In genomic region chr3:184145120-184145524, GRCh38 we compare ENCODE assay signal across 9 cellular contexts. TPM values are rescaled to one million over a fixed set of nuclear protein-coding genes. Genes with fewer than 3 reads are reported as not detected.
DNase-seq lines count a peak whose midpoint lies in the region; ATAC-seq, FAIRE-seq and TF ChIP-seq lines count a peak whose summit lies in the region.
"Had no signal": no experiment of that assay in that cellular context is flagged by ENCODE, and none has a peak within 500 bp of the region (broad histone marks: within the 10 kb centered on the region; RNA-seq: fewer than 3 reads in every experiment).

No MANE protein-coding gene starts in this region.

- 39% methylated on average over 4 of the region's 4 CpGs for WGBS in right lobe of liver (ENCODE audit: insufficient coverage, low coverage, low lambda C conversion rate, missing lambda C conversion rate)

- TF ChIP-seq POLR2A in right lobe of liver (IDR thresholded peaks at IDR 0.05): no peak

- intact Hi-C loops in right lobe of liver (cut with DNase I): loop anchor here (10.0 kb wide), 1 partner anchor 100 kb away; the partner anchor contains the start of genes ALG3 (in 2 of the 2) and EEF1AKMT4 (in 2 of the 2)

- H3K9me3 ChIP-seq in RWPE2 (ENCODE audit: severe bottlenecking): no peaks in the 10 kb centered on the region
- no peaks in the 10 kb centered on the region for H3K9me3 ChIP-seq in right lobe of liver
- H3K9me3 ChIP-seq: neutrophil had no signal

- peak; percentile 83 for DNase-seq in D341Med (ENCODE audit: low spot score)
- DNase-seq in HuH-7 (ENCODE audit: low spot score): peak; percentile 49
- no peak for DNase-seq in RWPE2 (ENCODE audit: low spot score)
- DNase-seq in bronchial epithelial cell (ENCODE audit: low read depth): peak; percentile 80
- no peak for DNase-seq in right lobe of liver
- no peak for DNase-seq in ureter (ENCODE audit: low spot score)

- H3K27me3 ChIP-seq in RWPE2 (ENCODE audit: insufficient read depth, poor library complexity, severe bottlenecking): no peaks in the 10 kb centered on the region
- H3K27me3 ChIP-seq in bronchial epithelial cell (ENCODE audit: control insufficient read depth, insufficient read depth, low read length): no peaks in the 10 kb centered on the region
- no peaks in the 10 kb centered on the region for H3K27me3 ChIP-seq in right lobe of liver
- H3K27me3 ChIP-seq: neutrophil had no signal

- H3K27ac ChIP-seq in RWPE2 (ENCODE audit: poor library complexity, severe bottlenecking) (no peak overlapping the region), right lobe of liver (no peak overlapping the region)
- H3K27ac ChIP-seq: neutrophil had no signal

- TF ChIP-seq CTCF in RWPE2 (IDR thresholded peaks at IDR 0.05; ENCODE audit: poor library complexity, severe bottlenecking): peak; percentile 71
- peak; percentile 78 for TF ChIP-seq CTCF in bronchial epithelial cell (IDR thresholded peaks at IDR 0.05; ENCODE audit: insufficient read depth, low read length, severe bottlenecking)
- peak; percentile 36 to 50 (median 48) for TF ChIP-seq CTCF in right lobe of liver (IDR thresholded peaks at IDR 0.05)

- peaks cover 52% of the 10 kb centered on the region for H3K36me3 ChIP-seq in RWPE2 (ENCODE audit: low read depth)
- peaks cover 30% of the 10 kb centered on the region for H3K36me3 ChIP-seq in bronchial epithelial cell (ENCODE audit: control insufficient read depth, insufficient read depth, low read length)
- peaks cover 8 to 59% (median 25%) of the 10 kb centered on the region in 4 donors for H3K36me3 ChIP-seq in right lobe of liver

- no peak for FAIRE-seq in bronchial epithelial cell (lab: Jason Lieb, UNC)

- ATAC-seq in RWPE2 (ENCODE audit: low read depth): peak; percentile 92
- peak; percentile 73 to 87 (median 80) for ATAC-seq in right lobe of liver
- no peak for ATAC-seq in GM21367 (IDR thresholded peaks at IDR 0.05; ENCODE audit: unreplicated experiment)
- no peak for ATAC-seq in HG03175 (IDR thresholded peaks at IDR 0.05; ENCODE audit: unreplicated experiment)

- H3K4me1 ChIP-seq in RWPE2 (ENCODE audit: insufficient read depth, poor library complexity, severe bottlenecking) (no peaks in the 10 kb centered on the region), right lobe of liver (peaks cover 0 to 12% (median 0%) of the 10 kb centered on the region in 4 donors)

- H3K4me3 ChIP-seq in RWPE2 (ENCODE audit: severe bottlenecking): no peak overlapping the region
- no peak overlapping the region for H3K4me3 ChIP-seq in bronchial epithelial cell (ENCODE audit: low read depth, low read length)
- no peak overlapping the region for H3K4me3 ChIP-seq in right lobe of liver

RNA-seq across cellular contexts. Expression of gene EIF2B5, which starts 10.0 kb away (rescaled TPM):
- total RNA-seq in bronchial epithelial cell: 42.1 and 46.1 TPM in 2 replicates
- total RNA-seq in right lobe of liver: 10 to 100 TPM; 16.7 to 25.6 (median 20.5) TPM
- total RNA-seq in ureter: 48.6 TPM

RNA-seq across cellular contexts. Expression of gene DVL3, which starts 10.1 kb away (rescaled TPM):
- total RNA-seq in bronchial epithelial cell (22.6 and 30.2 TPM in 2 replicates), right lobe of liver (10 to 100 TPM; 18.9 to 28.1 (median 21.8) TPM), ureter (61.1 TPM)

RNA-seq across cellular contexts. Expression of gene AP2M1, which starts 29.5 kb away (rescaled TPM):
- total RNA-seq in bronchial epithelial cell (262 and 275 TPM in 2 replicates), right lobe of liver (100 to 1,000 TPM in 4 of 6 experiments, 10 to 100 TPM in 2; 87.4 to 119 (median 105) TPM), ureter (243 TPM)

RNA-seq across cellular contexts. Expression of gene ABCF3, which starts 40.9 kb away (rescaled TPM):
- total RNA-seq in bronchial epithelial cell: 40.0 and 54.2 TPM in 2 replicates
- total RNA-seq in right lobe of liver: 10 to 100 TPM; 33.7 to 40.6 (median 38.5) TPM
- 77.6 TPM for total RNA-seq in ureter

RNA-seq across cellular contexts. Expression of gene HTR3E, which starts 48.3 kb away (rescaled TPM):
- not detected in 2 replicates for total RNA-seq in bronchial epithelial cell
- total RNA-seq in right lobe of liver: not detected
- total RNA-seq in ureter: not detected

Comparison
In these comparisons a context has a peak if more than half of its experiments do, and no peak if none do; other contexts are left out.
1. DNase-seq: peak in D341Med (single experiment), HuH-7 (single experiment) and bronchial epithelial cell (single experiment); none in RWPE2 (single experiment), right lobe of liver (0 of 3) and ureter (single experiment).
2. ATAC-seq: peak in RWPE2 (single experiment) and right lobe of liver (4 of 4); none in GM21367 (single experiment) and HG03175 (single experiment).
3. Peak in every context shown above with its lines, with median percentiles within 50 percentile points of each other: CTCF ChIP-seq.